ENCODE assay signal across 8 cellular contexts in genomic region chr16:14186007-14186953, GRCh38.
DNase-seq lines count a peak whose midpoint lies in the region.

No MANE protein-coding gene starts in this region.

- no peaks in the 10 kb centered on the region for H3K36me3 ChIP-seq in skeletal muscle satellite cell (ENCODE audit: insufficient read depth, low read length)

- peak overlapping the region; percentile 40 for H3K9ac ChIP-seq in skeletal muscle satellite cell (ENCODE audit: low read depth, low read length)

- H3K4me2 ChIP-seq in skeletal muscle satellite cell (ENCODE audit: low read length) = peak overlapping the region; percentile 70

- H3K4me3 ChIP-seq in skeletal muscle satellite cell (ENCODE audit: low read length) = peak overlapping the region; percentile 48

- H3K9me3 ChIP-seq in skeletal muscle satellite cell (replicated peaks; ENCODE audit: low read length) = no peaks in the 10 kb centered on the region

- DNase-seq in Daoy (ENCODE audit: low read depth) = peak; percentile 55
- DNase-seq in NCI-H146 (lab: John Stamatoyannopoulos, UW) = peak; percentile 96
- DNase-seq in astrocyte of the hippocampus (ENCODE audit: low read depth, low spot score) = peak; percentile 73
- DNase-seq in iPS-NIHi11 (ENCODE audit: low spot score) = peak; percentile 28
- DNase-seq in activated CD4-positive, CD25-positive, alpha-beta regulatory T cell treated with anti-CD3 and anti-CD28 coated beads, Interleukin-2, amount 50 U/mL, for 72 hours = no peak
- no peak for DNase-seq in mucosa of gallbladder (ENCODE audit: low spot score)
- no peak for DNase-seq in CD1c-positive myeloid dendritic cell (ENCODE audit: extremely low spot score)

- peaks cover 36% of the 10 kb centered on the region for H3K4me1 ChIP-seq in skeletal muscle satellite cell (ENCODE audit: control insufficient read depth, insufficient read depth, low read length)

- no peaks in the 10 kb centered on the region for H3K27me3 ChIP-seq in skeletal muscle satellite cell (ENCODE audit: control insufficient read depth, insufficient read depth, low read length)

Comparison
In these comparisons a context has a peak if more than half of its experiments do, and no peak if none do; other contexts are left out.
1. DNase-seq: peak in Daoy (single experiment), NCI-H146 (single experiment), astrocyte of the hippocampus (single experiment) and iPS-NIHi11 (single experiment); none in activated CD4-positive, CD25-positive, alpha-beta regulatory T cell treated with anti-CD3 and anti-CD28 coated beads, Interleukin-2, amount 50 U/mL, for 72 hours (single experiment), mucosa of gallbladder (single experiment) and CD1c-positive myeloid dendritic cell (single experiment).